Comparison of ENCODE assay signal across 19 cellular contexts in the genomic region with DNA sequence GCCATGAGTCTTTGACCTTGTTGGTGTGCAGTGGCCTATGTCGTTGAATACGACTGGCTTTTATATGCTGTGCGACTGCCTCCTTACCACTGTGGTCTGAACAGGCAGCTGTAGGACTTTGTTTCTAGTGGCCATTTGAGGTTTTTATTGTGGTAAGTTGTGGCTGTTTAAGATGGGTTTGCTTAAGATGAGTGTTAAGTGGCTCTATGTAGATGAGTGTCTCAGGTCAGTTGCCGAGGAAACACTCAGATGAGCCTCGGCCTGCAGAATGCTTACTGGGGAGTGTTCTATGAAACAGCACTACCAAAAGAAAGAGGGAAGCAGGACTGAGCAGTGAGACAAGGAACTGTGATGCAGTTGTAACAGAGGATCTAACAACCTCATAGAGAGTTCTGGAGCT. TPM values are rescaled to one million over a fixed set of nuclear protein-coding genes. Genes with fewer than 3 reads are reported as not detected.
DNase-seq lines count a peak whose midpoint lies in the region; ATAC-seq and TF ChIP-seq lines count a peak whose summit lies in the region.
"Had no signal": no experiment of that assay in that cellular context is flagged by ENCODE, and none has a peak within 500 bp of the region (broad histone marks: within the 10 kb centered on the region; RNA-seq: fewer than 3 reads in every experiment).

No MANE protein-coding gene starts in this region.

- no peaks in the 10 kb centered on the region for H3K36me3 Mint-ChIP-seq in progenitor cell of endocrine pancreas (ENCODE audit: insufficient read depth)

- H3K27me3 Mint-ChIP-seq in progenitor cell of endocrine pancreas = no peaks in the 10 kb centered on the region
- H3K27me3 Mint-ChIP-seq: activated CD4-positive, alpha-beta T cell treated with anti-CD3 and anti-CD28 coated beads, Interleukin-2, amount 10 ng/mL, durations not matched to agents 24 days and 14 days; activated T-cell treated with anti-CD3 and anti-CD28 coated beads, Interleukin-2, amount 50 U/mL, for 24 hours had no signal

- peak; percentile 55 for ATAC-seq in HG02642 (IDR thresholded peaks at IDR 0.05; ENCODE audit: poor library complexity, unreplicated experiment)
- ATAC-seq in HG03565 (IDR thresholded peaks at IDR 0.05; ENCODE audit: unreplicated experiment) = peak; percentile 69
- no peak for ATAC-seq in HG02588 (IDR thresholded peaks at IDR 0.05; ENCODE audit: unreplicated experiment)
- ATAC-seq in HG03280 (IDR thresholded peaks at IDR 0.05; ENCODE audit: unreplicated experiment) = no peak

- no peaks in the 10 kb centered on the region for H3K4me1 Mint-ChIP-seq in progenitor cell of endocrine pancreas (ENCODE audit: low read depth)
- H3K4me1 Mint-ChIP-seq: activated CD4-positive, alpha-beta T cell treated with anti-CD3 and anti-CD28 coated beads, Interleukin-2, amount 10 ng/mL, durations not matched to agents 24 days and 14 days had no signal

- DNase-seq in NCI-H187 treated with DMSO at 0.1 percent for 48 hours (lab: John Stamatoyannopoulos, UW) = peak; percentile 13
- DNase-seq in NCI-H187 (lab: John Stamatoyannopoulos, UW) = no peak
- DNase-seq in progenitor cell of endocrine pancreas (ENCODE audit: low spot score, unreplicated experiment) = no peak
- no peak for DNase-seq in hepatic stellate cell (ENCODE audit: low spot score)
- DNase-seq: activated CD4-positive, alpha-beta T cell treated with anti-CD3 and anti-CD28 coated beads, Interleukin-2, amount 10 ng/mL, durations not matched to agents 24 days and 14 days; activated T-cell treated with anti-CD3 and anti-CD28 coated beads, Interleukin-2, amount 50 U/mL, for 24 hours; adrenal gland; IMR-90; mesenchymal stem cell; NCI-H1417 treated with DMSO at 0.1 percent for 48 hours; NCI-H524; occipital lobe had no signal

- peak overlapping the region; percentile 3 for H3K27ac Mint-ChIP-seq in progenitor cell of endocrine pancreas
- H3K27ac Mint-ChIP-seq: activated CD4-positive, alpha-beta T cell treated with anti-CD3 and anti-CD28 coated beads, Interleukin-2, amount 10 ng/mL, durations not matched to agents 24 days and 14 days; activated T-cell treated with anti-CD3 and anti-CD28 coated beads, Interleukin-2, amount 50 U/mL, for 24 hours; T-helper 1 cell treated with Interleukin-12 subunit alpha and Interleukin-12 subunit beta and Interleukin-4 antibody, amounts not matched to agents 30 μg/mL and 1 μg/mL, for 36 hours had no signal

- no peak for TF ChIP-seq CTCF in progenitor cell of endocrine pancreas (IDR thresholded peaks at IDR 0.05; ENCODE audit: unreplicated experiment)

- peaks cover 2% of the 10 kb centered on the region for H3K9me3 Mint-ChIP-seq in progenitor cell of endocrine pancreas (ENCODE audit: low read depth)
- H3K9me3 Mint-ChIP-seq: activated CD4-positive, alpha-beta T cell treated with anti-CD3 and anti-CD28 coated beads, Interleukin-2, amount 10 ng/mL, durations not matched to agents 24 days and 14 days; T-helper 1 cell treated with Interleukin-12 subunit alpha and Interleukin-12 subunit beta and Interleukin-4 antibody, amounts not matched to agents 30 μg/mL and 1 μg/mL, for 36 hours had no signal

- no peak overlapping the region for H3K4me3 Mint-ChIP-seq in progenitor cell of endocrine pancreas (ENCODE audit: low read depth)
- H3K4me3 Mint-ChIP-seq: activated CD4-positive, alpha-beta T cell treated with anti-CD3 and anti-CD28 coated beads, Interleukin-2, amount 10 ng/mL, durations not matched to agents 24 days and 14 days; activated T-cell treated with anti-CD3 and anti-CD28 coated beads, Interleukin-2, amount 50 U/mL, for 24 hours; T-helper 1 cell treated with Interleukin-12 subunit alpha and Interleukin-12 subunit beta and Interleukin-4 antibody, amounts not matched to agents 30 μg/mL and 1 μg/mL, for 36 hours had no signal

RNA-seq across cellular contexts. Expression of a gene that starts 14.9 kb away (rescaled TPM):
- total RNA-seq in progenitor cell of endocrine pancreas = not detected in 2 replicates
- total RNA-seq: A172, adrenal gland, cerebellum, IMR-90, occipital lobe had no signal

RNA-seq across cellular contexts. Expression of a gene that starts 20.6 kb away (rescaled TPM):
- not detected in 2 replicates for total RNA-seq in progenitor cell of endocrine pancreas
- total RNA-seq: A172, cerebellum, IMR-90, occipital lobe had no signal

RNA-seq across cellular contexts. Expression of a gene that starts 56.5 kb away (rescaled TPM):
- not detected in 2 replicates for total RNA-seq in progenitor cell of endocrine pancreas
- total RNA-seq: A172; activated CD4-positive, alpha-beta T cell treated with anti-CD3 and anti-CD28 coated beads, Interleukin-2, amount 10 ng/mL, durations not matched to agents 24 days and 14 days; adrenal gland; cerebellum; IMR-90; occipital lobe had no signal

Comparison
In these comparisons a context has a peak if more than half of its experiments do, and no peak if none do; other contexts are left out.
1. ATAC-seq: peak in HG02642 (single experiment) and HG03565 (single experiment); none in HG02588 (single experiment) and HG03280 (single experiment).